ENCODE assay signal across 8 cellular contexts in the genomic region with DNA sequence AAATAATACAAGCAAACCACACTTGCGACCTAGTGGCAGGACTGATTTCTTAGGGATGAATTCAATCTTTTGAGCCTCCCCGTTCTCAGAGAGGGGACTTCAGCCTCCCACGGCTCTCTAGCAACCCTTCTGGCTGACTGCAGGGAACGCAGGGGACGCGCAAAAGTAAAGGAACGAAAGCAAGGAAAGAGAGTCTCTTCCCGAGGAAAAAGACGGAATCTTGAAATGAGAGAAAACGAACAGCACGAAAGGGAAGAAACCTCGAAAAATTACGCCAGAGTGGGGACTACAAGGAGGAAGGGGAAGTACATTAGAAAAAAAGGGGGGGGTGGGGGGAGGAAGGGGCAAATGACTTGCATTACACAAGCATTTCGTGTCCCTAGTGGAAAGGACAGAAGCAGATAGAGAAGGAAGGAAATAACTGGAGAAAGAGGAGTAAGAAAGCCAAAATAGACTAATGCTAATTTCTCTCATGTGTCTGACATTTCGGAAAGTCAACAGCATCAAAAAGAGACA.
A peak's percentile ranks its signal among the peaks of the same experiment; 100 is the strongest.
DNase-seq lines count a peak whose midpoint lies in the region; ATAC-seq and TF ChIP-seq lines count a peak whose summit lies in the region.

No MANE protein-coding gene starts in this region.

- peaks cover 50% of the 10 kb centered on the region for H3K4me1 Mint-ChIP-seq in stimulated activated naive CD8-positive, alpha-beta T cell treated with anti-CD3 and anti-CD28 coated beads, Interleukin-15, Interleukin-2, amounts not matched to agents 100 ng/mL and 50 ng/mL, for 24 hours (ENCODE audit: low read depth)

- peaks cover 18% of the 10 kb centered on the region for H3K36me3 Mint-ChIP-seq in stimulated activated naive CD8-positive, alpha-beta T cell treated with anti-CD3 and anti-CD28 coated beads, Interleukin-15, Interleukin-2, amounts not matched to agents 100 ng/mL and 50 ng/mL, for 24 hours (ENCODE audit: low read depth)

- H3K27ac ChIP-seq in C4-2B (peak overlapping the region; percentile 91), HL-60 (replicated peaks) (peak overlapping the region; percentile 98), epithelial cell of prostate (peak overlapping the region; percentile 77)

- no peaks in the 10 kb centered on the region for H3K27me3 Mint-ChIP-seq in stimulated activated naive CD8-positive, alpha-beta T cell treated with anti-CD3 and anti-CD28 coated beads, Interleukin-15, Interleukin-2, amounts not matched to agents 100 ng/mL and 50 ng/mL, for 24 hours

- ATAC-seq in HG03378 (IDR thresholded peaks at IDR 0.05; ENCODE audit: unreplicated experiment): no peak

- no peaks in the 10 kb centered on the region for H3K27me3 ChIP-seq in HL-60 (ENCODE audit: insufficient read depth, poor library complexity, severe bottlenecking)

- H3K4me3 Mint-ChIP-seq in stimulated activated naive CD8-positive, alpha-beta T cell treated with anti-CD3 and anti-CD28 coated beads, Interleukin-15, Interleukin-2, amounts not matched to agents 100 ng/mL and 50 ng/mL, for 24 hours: peak overlapping the region; percentile 96

- DNase-seq in HL-60 (ENCODE audit: low read depth in 1 of 2, low spot score in 1 of 2) (peak; percentile 84 to 89), NOMO-1 (lab: John Stamatoyannopoulos, UW; ENCODE audit: unreplicated experiment in 2 of 2) (peak; percentile 66 to 85), activated T-cell treated with anti-CD3 and anti-CD28 coated beads for 1 hour (ENCODE audit: low read depth) (peak; percentile 32), epithelial cell of prostate (ENCODE audit: low read depth, low spot score) (no peak), midbrain (lab: John Stamatoyannopoulos, UW) (peak; percentile 68)

- H3K4me3 ChIP-seq in HL-60 (replicated peaks; ENCODE audit: insufficient read depth, low read length): peak overlapping the region; percentile 74

- TF ChIP-seq CTCF in C4-2B (conservative IDR thresholded peaks at IDR 0.05) (peak; percentile 93), HL-60 (IDR thresholded peaks at IDR 0.05; ENCODE audit: insufficient read depth, low read length) (no peak)

- no peaks in the 10 kb centered on the region for H3K9me3 Mint-ChIP-seq in stimulated activated naive CD8-positive, alpha-beta T cell treated with anti-CD3 and anti-CD28 coated beads, Interleukin-15, Interleukin-2, amounts not matched to agents 100 ng/mL and 50 ng/mL, for 24 hours

- H3K27ac Mint-ChIP-seq in stimulated activated naive CD8-positive, alpha-beta T cell treated with anti-CD3 and anti-CD28 coated beads, Interleukin-15, Interleukin-2, amounts not matched to agents 100 ng/mL and 50 ng/mL, for 24 hours: peak overlapping the region; percentile 98
